Comparison of ENCODE assay signal across 13 cellular contexts in genomic region chr17:41975099-41976083, GRCh38. TPM values are rescaled to one million over a fixed set of nuclear protein-coding genes. Genes with fewer than 3 reads are reported as not detected.
DNase-seq lines count a peak whose midpoint lies in the region; ATAC-seq and TF ChIP-seq lines count a peak whose summit lies in the region.
"Had no signal": no experiment of that assay in that cellular context is flagged by ENCODE, and none has a peak within 500 bp of the region (broad histone marks: within the 10 kb centered on the region; RNA-seq: fewer than 3 reads in every experiment).

No MANE protein-coding gene starts in this region.

- no peak overlapping the region for H3K4ac ChIP-seq in neuronal stem cell (ENCODE audit: low read length)

- H3K9me3 Mint-ChIP-seq in HFFc6: no peaks in the 10 kb centered on the region
- H3K9me3 Mint-ChIP-seq: activated T-cell treated with anti-CD3 and anti-CD28 coated beads, Interleukin-2, amount 50 U/mL, for 4 hours; CD4-positive, alpha-beta T cell had no signal

- H2BK5ac ChIP-seq in neuronal stem cell (ENCODE audit: low read length): no peak overlapping the region

- WGBS in neuronal stem cell (ENCODE audit: extremely low coverage in 2 of 2, insufficient read length in 2 of 2, insufficient replicate concordance in 1 of 2), 2 donors: no CpG with 5 or more reads among the region's 9 CpGs

- ATAC-seq in HG03280 (IDR thresholded peaks at IDR 0.05; ENCODE audit: unreplicated experiment): no peak
- no peak for ATAC-seq in upper lobe of right lung
- ATAC-seq: activated T-cell treated with anti-CD3 and anti-CD28 coated beads, Interleukin-2, amount 50 U/mL, for 4 hours; heart left ventricle had no signal

- peaks cover 27% of the 10 kb centered on the region; the same call in 1 of the 2 replicates for H3K36me3 Mint-ChIP-seq in HFFc6 (ENCODE audit: low read depth)

- H4K8ac ChIP-seq in neuronal stem cell (ENCODE audit: low read depth, low read length): no peak overlapping the region

- H3K27me3 ChIP-seq in dorsolateral prefrontal cortex: no peaks in the 10 kb centered on the region
- H3K27me3 ChIP-seq in neuronal stem cell (ENCODE audit: control insufficient read depth in 3 of 3, insufficient read depth in 3 of 3, low read depth in 1 of 3, low read length in 3 of 3): no peaks in the 10 kb centered on the region
- no peaks in the 10 kb centered on the region for H3K27me3 ChIP-seq in upper lobe of right lung
- H3K27me3 ChIP-seq: heart left ventricle had no signal

- H3K9me3 ChIP-seq in neuronal stem cell (replicated peaks in 1 of 2; ENCODE audit: control insufficient read depth in 2 of 2, insufficient read depth in 1 of 2, low read depth in 1 of 2, low read length in 2 of 2): no peaks in the 10 kb centered on the region
- H3K9me3 ChIP-seq in upper lobe of right lung: no peaks in the 10 kb centered on the region
- H3K9me3 ChIP-seq: heart left ventricle had no signal

- no peak overlapping the region for H2BK15ac ChIP-seq in neuronal stem cell (ENCODE audit: low read length)

- no peak for TF ChIP-seq CTCF in HFFc6 (IDR thresholded peaks at IDR 0.05)
- TF ChIP-seq CTCF in dorsolateral prefrontal cortex (IDR thresholded peaks at IDR 0.05 in 54 of 56, conservative IDR thresholded peaks at IDR 0.05 in 2 of 56; ENCODE audit: low read depth in 1 of 56, partially characterized antibody in 56 of 56): peak in 9 of 56 donors; percentile 6 to 46 (median 13)
- TF ChIP-seq CTCF in upper lobe of right lung (IDR thresholded peaks at IDR 0.05): no peak

- H3K9ac ChIP-seq in neuronal stem cell (ENCODE audit: low read depth, low read length, poor library complexity): no peak overlapping the region

- H3K36me3 ChIP-seq in neuronal stem cell (replicated peaks in 1 of 2; ENCODE audit: control insufficient read depth in 2 of 2, insufficient read depth in 2 of 2, low read length in 2 of 2): peaks cover 66 to 95% of the 10 kb centered on the region in 2 donors
- H3K36me3 ChIP-seq in upper lobe of right lung: peaks cover 86% of the 10 kb centered on the region

- peaks cover 3% of the 10 kb centered on the region for H3K79me1 ChIP-seq in neuronal stem cell (ENCODE audit: low read depth, low read length)

- no peak overlapping the region for H3K4me3 Mint-ChIP-seq in HFFc6
- H3K4me3 Mint-ChIP-seq: activated T-cell treated with anti-CD3 and anti-CD28 coated beads, Interleukin-2, amount 50 U/mL, for 4 hours; CD4-positive, alpha-beta T cell had no signal

- no peak overlapping the region for H3K18ac ChIP-seq in neuronal stem cell (ENCODE audit: low read length)

- H3K27ac ChIP-seq in dorsolateral prefrontal cortex (peak overlapping the region; percentile 72 to 100 (median 98)), neuronal stem cell (replicated peaks; ENCODE audit: low read length) (no peak overlapping the region), upper lobe of right lung (no peak overlapping the region)

- H2BK120ac ChIP-seq in neuronal stem cell (ENCODE audit: low read depth, low read length): no peak overlapping the region

- H3K4me3 ChIP-seq in dorsolateral prefrontal cortex: peak overlapping the region in 49 of 59 donors; percentile 0 to 99 (median 96)
- H3K4me3 ChIP-seq in neuronal stem cell (ENCODE audit: low read length in 2 of 2): no peak overlapping the region
- no peak overlapping the region for H3K4me3 ChIP-seq in upper lobe of right lung
- H3K4me3 ChIP-seq: heart left ventricle had no signal

- intact Hi-C loops in dorsolateral prefrontal cortex (cut with DNase I) (no loop called here), upper lobe of right lung (cut with DNase I) (no loop called here)

- no peak overlapping the region for H3K23ac ChIP-seq in neuronal stem cell (ENCODE audit: low read depth, low read length, poor library complexity)

- no peak overlapping the region for H4K91ac ChIP-seq in neuronal stem cell (ENCODE audit: low read depth, low read length, poor library complexity)

- H3K4me2 ChIP-seq in neuronal stem cell (ENCODE audit: insufficient read depth, low read length, poor library complexity, severe bottlenecking): no peak overlapping the region

- H2BK12ac ChIP-seq in neuronal stem cell (ENCODE audit: low read length): no peak overlapping the region

- peaks cover 27% of the 10 kb centered on the region for H3K4me1 Mint-ChIP-seq in HFFc6 (ENCODE audit: low read depth)

- H3K4me1 ChIP-seq in neuronal stem cell (ENCODE audit: control insufficient read depth in 2 of 2, insufficient read depth in 1 of 2, low read depth in 1 of 2, low read length in 2 of 2): no peaks in the 10 kb centered on the region
- no peaks in the 10 kb centered on the region for H3K4me1 ChIP-seq in upper lobe of right lung

- peaks cover 7% of the 10 kb centered on the region for H3K27me3 Mint-ChIP-seq in HFFc6 (ENCODE audit: insufficient read depth)
- H3K27me3 Mint-ChIP-seq: CD4-positive, alpha-beta T cell had no signal

- DNase-seq in A172 (ENCODE audit: low spot score) (peak; percentile 31), HFFc6 (peak; percentile 27), dorsolateral prefrontal cortex (peak in 9 of 10 donors; percentile 52 to 87 (median 84)), neuronal stem cell (ENCODE audit: low spot score) (no peak), MV-4-11 (lab: John Stamatoyannopoulos, UW) (no peak), upper lobe of right lung (no peak)
- DNase-seq in stimulated activated naive CD4-positive, alpha-beta T cell (lab: John Stamatoyannopoulos, UW): no peak
- DNase-seq: activated T-cell treated with anti-CD3 and anti-CD28 coated beads, Interleukin-2, amount 50 U/mL, for 4 hours; CD4-positive, alpha-beta T cell; RPMI8226 had no signal

- H3K14ac ChIP-seq in neuronal stem cell (ENCODE audit: low read length): peak overlapping the region; percentile 21

- H2AFZ ChIP-seq in neuronal stem cell (ENCODE audit: low read length): no peak overlapping the region

- no peak overlapping the region for H2AK5ac ChIP-seq in neuronal stem cell (ENCODE audit: low read depth, low read length)

- peak overlapping the region; percentile 54 for H3K27ac Mint-ChIP-seq in HFFc6

RNA-seq across cellular contexts. Expression of gene CNP, which starts 8.8 kb away (rescaled TPM):
- 110 and 127 TPM in 2 replicates for total RNA-seq in A172 (2014; rRNA removed; shearing (Covaris generic))
- total RNA-seq in HFFc6 (2021; fragmentation: NEBNext Ultra II Directional; extraction: Animal tissue kit (Norgen Biotek cat#: 25700)): 100 to 1,000 TPM; 105 to 118 (median 111) TPM
- 1,000 to 10,000 TPM in 25 of 120 experiments, 100 to 1,000 TPM in 95; 166 to 3,303 (median 637) TPM for total RNA-seq in dorsolateral prefrontal cortex
- polyA plus RNA-seq in neuronal stem cell (2013, experiment 1 of 2): 44.2 TPM
- 43.2 TPM for polyA plus RNA-seq in neuronal stem cell (2013, experiment 2 of 2)
- 51.1 TPM for total RNA-seq in upper lobe of right lung

RNA-seq across cellular contexts. Expression of gene DNAJC7, which starts 41.8 kb away (rescaled TPM):
- total RNA-seq in A172 (2014; rRNA removed; shearing (Covaris generic)): 118 and 132 TPM in 2 replicates
- total RNA-seq in HFFc6 (2021; fragmentation: NEBNext Ultra II Directional; extraction: Animal tissue kit (Norgen Biotek cat#: 25700)): 100 to 1,000 TPM in 3 of 6 experiments, 10 to 100 TPM in 3; 85.0 to 115 (median 100) TPM
- total RNA-seq in dorsolateral prefrontal cortex (100 to 1,000 TPM in 114 of 120 experiments, 10 to 100 TPM in 6; 88.3 to 157 (median 125) TPM), upper lobe of right lung (75.9 TPM)
- polyA plus RNA-seq in neuronal stem cell (2013, experiment 1 of 2): 57.3 TPM
- 54.2 TPM for polyA plus RNA-seq in neuronal stem cell (2013, experiment 2 of 2)

RNA-seq across cellular contexts. Expression of gene NKIRAS2, which starts 44.5 kb away (rescaled TPM):
- 48.6 and 51.8 TPM in 2 replicates for total RNA-seq in A172 (2014; rRNA removed; shearing (Covaris generic))
- total RNA-seq in HFFc6 (2021; fragmentation: NEBNext Ultra II Directional; extraction: Animal tissue kit (Norgen Biotek cat#: 25700)): 10 to 100 TPM; 37.1 to 43.9 (median 40.3) TPM
- 10 to 100 TPM in 106 of 120 experiments, 1 to 10 TPM in 14; 8.1 to 21.5 (median 12.5) TPM for total RNA-seq in dorsolateral prefrontal cortex
- polyA plus RNA-seq in neuronal stem cell (2013, experiment 1 of 2): 49.7 TPM
- polyA plus RNA-seq in neuronal stem cell (2013, experiment 2 of 2): 50.2 TPM
- total RNA-seq in upper lobe of right lung: 28.8 TPM

RNA-seq across cellular contexts. Expression of gene ODAD4, which starts 45.0 kb away (rescaled TPM):
- 1.8 and 2.2 TPM in 2 replicates for total RNA-seq in A172 (2014; rRNA removed; shearing (Covaris generic))
- 1 to 10 TPM in 3 of 6 experiments, under 1 TPM in 3; 0.74 to 1.8 (median 0.97) TPM for total RNA-seq in HFFc6 (2021; fragmentation: NEBNext Ultra II Directional; extraction: Animal tissue kit (Norgen Biotek cat#: 25700))
- 10 to 100 TPM in 1 of 120 experiments, 1 to 10 TPM in 119; 1.9 to 10.7 (median 5.1) TPM for total RNA-seq in dorsolateral prefrontal cortex
- 4.5 TPM for polyA plus RNA-seq in neuronal stem cell (2013, experiment 1 of 2)
- polyA plus RNA-seq in neuronal stem cell (2013, experiment 2 of 2): 4.2 TPM
- 1.0 TPM for total RNA-seq in upper lobe of right lung
- total RNA-seq: mononuclear cell had no signal

RNA-seq across cellular contexts. Expression of gene ACLY, which starts 56.6 kb away (rescaled TPM):
- 212 and 231 TPM in 2 replicates for total RNA-seq in A172 (2014; rRNA removed; shearing (Covaris generic))
- 100 to 1,000 TPM; 254 to 315 (median 279) TPM for total RNA-seq in HFFc6 (2021; fragmentation: NEBNext Ultra II Directional; extraction: Animal tissue kit (Norgen Biotek cat#: 25700))
- total RNA-seq in dorsolateral prefrontal cortex (100 to 1,000 TPM in 13 of 120 experiments, 10 to 100 TPM in 107; 51.8 to 126 (median 85.4) TPM), upper lobe of right lung (112 TPM)
- polyA plus RNA-seq in neuronal stem cell (2013, experiment 1 of 2): 106 TPM
- polyA plus RNA-seq in neuronal stem cell (2013, experiment 2 of 2): 109 TPM

Comparison
In these comparisons a context has a peak if more than half of its experiments do, and no peak if none do; other contexts are left out.
1. DNase-seq: peak in A172 (single experiment), HFFc6 (single experiment) and dorsolateral prefrontal cortex (9 of 10); none in neuronal stem cell (single experiment), MV-4-11 (single experiment), upper lobe of right lung (single experiment) and stimulated activated naive CD4-positive, alpha-beta T cell (0 of 6).
2. H3K27ac ChIP-seq: peak in dorsolateral prefrontal cortex (59 of 59); none in neuronal stem cell (single experiment) and upper lobe of right lung (single experiment).
3. H3K4me3 ChIP-seq: peak in dorsolateral prefrontal cortex (49 of 59); none in neuronal stem cell (0 of 2) and upper lobe of right lung (single experiment).